In genomic region chr11:134592391-134592990, GRCh38 we compare ENCODE assay signal across 8 cellular contexts.
DNase-seq lines count a peak whose midpoint lies in the region; ATAC-seq and TF ChIP-seq lines count a peak whose summit lies in the region.

No MANE protein-coding gene starts in this region.

- peaks cover 3% of the 10 kb centered on the region for H3K27me3 Mint-ChIP-seq in CD8-positive, alpha-beta T cell (ENCODE audit: low read depth)
- peaks cover 9% of the 10 kb centered on the region for H3K27me3 Mint-ChIP-seq in neural progenitor cell (ENCODE audit: insufficient read depth, low read depth)

- H3K4me1 Mint-ChIP-seq in CD8-positive, alpha-beta T cell (ENCODE audit: low read depth): no peaks in the 10 kb centered on the region
- H3K4me1 Mint-ChIP-seq in neural progenitor cell: no peaks in the 10 kb centered on the region

- no peaks in the 10 kb centered on the region for H3K36me3 Mint-ChIP-seq in CD8-positive, alpha-beta T cell
- no peaks in the 10 kb centered on the region for H3K36me3 Mint-ChIP-seq in neural progenitor cell

- no peak overlapping the region for H3K4me3 Mint-ChIP-seq in CD8-positive, alpha-beta T cell
- no peak overlapping the region for H3K4me3 Mint-ChIP-seq in neural progenitor cell

- no peaks in the 10 kb centered on the region for H3K9me3 Mint-ChIP-seq in CD8-positive, alpha-beta T cell
- H3K9me3 Mint-ChIP-seq in neural progenitor cell: peaks cover 5% of the 10 kb centered on the region

- no peaks in the 10 kb centered on the region for H3K36me3 ChIP-seq in CD8-positive, alpha-beta T cell (ENCODE audit: insufficient read depth, low read length)
- H3K36me3 ChIP-seq in OCI-LY7 (ENCODE audit: insufficient read depth, low read length) (no peaks in the 10 kb centered on the region), brain microvascular endothelial cell (replicated peaks) (no peaks in the 10 kb centered on the region), neural progenitor cell (no peaks in the 10 kb centered on the region)

- TF ChIP-seq CTCF in CD8-positive, alpha-beta T cell (IDR thresholded peaks at IDR 0.05): no peak
- TF ChIP-seq CTCF in OCI-LY7 (conservative IDR thresholded peaks at IDR 0.05; ENCODE audit: low read length): peak; percentile 81
- peak; percentile 16 for TF ChIP-seq CTCF in brain microvascular endothelial cell (IDR thresholded peaks at IDR 0.05; ENCODE audit: low read depth, low read length, missing control alignments)
- TF ChIP-seq CTCF in neural progenitor cell (IDR thresholded peaks at IDR 0.05): peak; percentile 93

- no peak overlapping the region for H3K9ac ChIP-seq in neural progenitor cell

- H3K27ac Mint-ChIP-seq in CD8-positive, alpha-beta T cell: no peak overlapping the region
- H3K27ac Mint-ChIP-seq in neural progenitor cell: no peak overlapping the region

- H3K27me3 ChIP-seq in CD8-positive, alpha-beta T cell (ENCODE audit: insufficient read depth, low read length): no peaks in the 10 kb centered on the region
- H3K27me3 ChIP-seq in brain microvascular endothelial cell (replicated peaks) (no peaks in the 10 kb centered on the region), neural progenitor cell (no peaks in the 10 kb centered on the region)

- H3F3A ChIP-seq in neural progenitor cell (ENCODE audit: low read depth): no peaks in the 10 kb centered on the region

- no peaks in the 10 kb centered on the region for H3K9me2 ChIP-seq in OCI-LY7 (ENCODE audit: insufficient read depth, low read length)

- no peak for ATAC-seq in CD8-positive, alpha-beta T cell
- peak; percentile 74 for ATAC-seq in GM21529 (IDR thresholded peaks at IDR 0.05; ENCODE audit: unreplicated experiment)

- DNase-seq in CD8-positive, alpha-beta T cell: peak in 4 of 7 experiments; percentile 36 to 65 (median 54)
- DNase-seq in OCI-LY7 (ENCODE audit: low spot score) (peak; percentile 21), brain microvascular endothelial cell (peak; percentile 37), neural progenitor cell (ENCODE audit: low spot score) (peak; percentile 86), globus pallidus (ENCODE audit: low spot score) (no peak), NCI-H510A treated with DMSO at 0.1 percent for 48 hours (lab: John Stamatoyannopoulos, UW) (no peak), SHP77 (lab: John Stamatoyannopoulos, UW) (no peak)

- no peak overlapping the region for H3K4me3 ChIP-seq in CD8-positive, alpha-beta T cell (ENCODE audit: low read depth, low read length)
- H3K4me3 ChIP-seq in OCI-LY7 (ENCODE audit: low read depth, low read length, poor library complexity, severe bottlenecking): no peak overlapping the region
- no peak overlapping the region for H3K4me3 ChIP-seq in brain microvascular endothelial cell (ENCODE audit: low read depth, low read length)
- H3K4me3 ChIP-seq in neural progenitor cell: no peak overlapping the region

- POLR2A ChIA-PET in CD8-positive, alpha-beta T cell (lab: Charles Lee): no interaction called here
- POLR2A ChIA-PET in OCI-LY7 (lab: Charles Lee): interaction anchor here (0.8 kb wide), 1 partner anchor 696 kb away, joined by 3 read pairs; no protein-coding TSS in a partner anchor

- H4K20me1 ChIP-seq in OCI-LY7 (ENCODE audit: insufficient read depth, low read length) (no peaks in the 10 kb centered on the region), neural progenitor cell (ENCODE audit: low read depth) (no peaks in the 10 kb centered on the region)

- H3K79me2 ChIP-seq in OCI-LY7 (ENCODE audit: insufficient read depth, low read depth, low read length) (no peaks in the 10 kb centered on the region), neural progenitor cell (ENCODE audit: low read depth) (no peaks in the 10 kb centered on the region)

- H3K4me1 ChIP-seq in CD8-positive, alpha-beta T cell (ENCODE audit: insufficient read depth, low read length): no peaks in the 10 kb centered on the region
- no peaks in the 10 kb centered on the region for H3K4me1 ChIP-seq in OCI-LY7 (ENCODE audit: insufficient read depth, low read length, poor library complexity, severe bottlenecking)
- H3K4me1 ChIP-seq in neural progenitor cell: no peaks in the 10 kb centered on the region

- BruUV-seq in OCI-LY7 (replicated peaks; lab: Mats Ljungman, UMichigan): no TSS peak

- H3K9me3 ChIP-seq in CD8-positive, alpha-beta T cell (ENCODE audit: low read length): no peaks in the 10 kb centered on the region
- no peaks in the 10 kb centered on the region for H3K9me3 ChIP-seq in OCI-LY7 (ENCODE audit: low read length)
- H3K9me3 ChIP-seq in neural progenitor cell (ENCODE audit: low read depth): no peaks in the 10 kb centered on the region

- H2AFZ ChIP-seq in OCI-LY7 (ENCODE audit: low read length) (no peak overlapping the region), neural progenitor cell (replicated peaks) (no peak overlapping the region)

- H3K27ac ChIP-seq in CD8-positive, alpha-beta T cell (ENCODE audit: low read depth, low read length): no peak overlapping the region
- no peak overlapping the region for H3K27ac ChIP-seq in OCI-LY7 (ENCODE audit: low read depth, low read length, poor library complexity, severe bottlenecking)
- H3K27ac ChIP-seq in brain microvascular endothelial cell: no peak overlapping the region
- H3K27ac ChIP-seq in neural progenitor cell: no peak overlapping the region

- in situ Hi-C loops in brain microvascular endothelial cell (cut with HindIII; ENCODE audit: low pct_ligation_motif_present, low sequenced_read_pairs): no loop called here

- CTCF ChIA-PET in CD8-positive, alpha-beta T cell (lab: Charles Lee): no interaction called here
- CTCF ChIA-PET in OCI-LY7 (lab: Charles Lee; ENCODE audit: unreplicated experiment): no interaction called here

- intact Hi-C loops in CD8-positive, alpha-beta T cell (cut with DNase I, micrococcal nuclease): loop anchor here in 1 of 2 experiments (5.0 kb wide), 1 partner anchor 230 kb away; no protein-coding TSS in a partner anchor
- intact Hi-C loops in OCI-LY7 (cut with micrococcal nuclease; ENCODE audit: unreplicated experiment): no loop called here

- H3K4me2 ChIP-seq in OCI-LY7 (ENCODE audit: low read length) (no peak overlapping the region), neural progenitor cell (no peak overlapping the region)

Comparison
In these comparisons a context has a peak if more than half of its experiments do, and no peak if none do; other contexts are left out.
1. DNase-seq: peak in CD8-positive, alpha-beta T cell (4 of 7), OCI-LY7 (single experiment), brain microvascular endothelial cell (single experiment) and neural progenitor cell (single experiment); none in globus pallidus (single experiment), NCI-H510A treated with DMSO at 0.1 percent for 48 hours (single experiment) and SHP77 (0 of 2).